1 cellular context compared by ENCODE assay signal in genomic region chr11:71935338-71935925, GRCh38.
A peak's percentile ranks its signal among the peaks of the same experiment; 100 is the strongest.
TF ChIP-seq lines count a peak whose summit lies in the region.

No MANE protein-coding gene starts in this region.

TF ChIP-seq in endothelial cell of umbilical vein, 7 proteins besides CTCF, POLR2A, EP300 and RAD21:
- TF ChIP-seq FOS (IDR thresholded peaks at IDR 0.05; ENCODE audit: borderline replicate concordance, insufficient read depth, low read length), result peak; percentile 83
- TF ChIP-seq EZH2 (IDR thresholded peaks at IDR 0.05; ENCODE audit: borderline replicate concordance, low read depth, low read length, severe bottlenecking), result no peak
- no peak for TF ChIP-seq MAX (IDR thresholded peaks at IDR 0.05; ENCODE audit: insufficient read depth, insufficient read length)
- peak; percentile 73 for TF ChIP-seq POLR2AphosphoS5 (IDR thresholded peaks at IDR 0.05; ENCODE audit: insufficient read depth, low read depth, low read length)
- peak; percentile 57 for TF ChIP-seq JUN (IDR thresholded peaks at IDR 0.05; ENCODE audit: borderline replicate concordance, insufficient read depth, insufficient read length, low read depth)
- TF ChIP-seq GATA2 (IDR thresholded peaks at IDR 0.05; ENCODE audit: insufficient read depth, insufficient read length, low read depth, low read length), result peak; percentile 69
